In the genomic region with DNA sequence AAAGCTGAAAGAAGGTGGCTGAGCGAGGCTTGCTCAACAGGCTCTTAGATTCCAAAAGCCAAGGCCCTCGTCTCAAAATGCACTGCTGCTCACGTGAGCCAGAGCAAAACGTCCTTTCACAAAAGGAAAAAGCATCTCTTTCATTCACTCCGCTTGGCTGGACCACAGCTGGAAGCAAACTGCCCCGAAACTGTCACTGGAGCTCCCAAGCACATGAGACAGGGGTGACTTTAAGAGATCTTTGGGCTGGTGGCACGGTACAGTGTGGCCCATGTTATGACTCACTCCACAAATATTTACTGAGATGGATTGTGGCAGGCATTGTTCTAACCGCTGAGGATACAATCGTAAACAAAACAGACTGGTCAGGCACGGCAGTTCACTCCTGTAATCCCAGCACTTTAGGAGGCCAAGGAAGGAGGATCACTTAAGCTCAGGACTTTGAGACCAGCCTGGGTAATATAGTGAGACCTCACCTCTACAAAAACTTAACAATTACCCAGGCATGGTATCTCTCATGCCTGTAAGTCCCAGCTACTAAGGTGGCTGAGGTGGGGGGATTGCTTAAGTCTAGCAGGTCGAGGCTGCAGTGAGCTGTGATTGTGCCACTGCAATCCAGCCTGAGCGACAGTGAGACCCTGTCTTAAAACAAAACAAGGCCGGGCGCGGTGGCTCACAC, we compare ENCODE assay signal across 8 cellular contexts. TPM values are rescaled to one million over a fixed set of nuclear protein-coding genes. Genes with fewer than 3 reads are reported as not detected.
DNase-seq lines count a peak whose midpoint lies in the region; ATAC-seq lines count a peak whose summit lies in the region.

No MANE protein-coding gene starts in this region.

- no peaks in the 10 kb centered on the region for H3K9me3 Mint-ChIP-seq in stimulated activated memory B cell treated with anti-CD40 and anti-IgM and Interleukin-4, amounts not matched to agents 10 μg/mL and 1 μg/mL and 100 μg/mL, for 72 hours

- no peaks in the 10 kb centered on the region for H3K36me3 ChIP-seq in HUES6 (ENCODE audit: control insufficient read depth, insufficient read depth, low read length)
- H3K36me3 ChIP-seq in skeletal muscle satellite cell (ENCODE audit: insufficient read depth, low read length) = no peaks in the 10 kb centered on the region

- H3K9ac ChIP-seq in HUES6 (ENCODE audit: low read length) (peak overlapping the region; percentile 43), skeletal muscle satellite cell (ENCODE audit: low read depth, low read length) (peak overlapping the region; percentile 68)

- DNase-seq in AG20443 (ENCODE audit: low spot score) (peak; percentile 84), amniotic epithelial cell (ENCODE audit: low read depth) (peak; percentile 88), hippocampal formation (lab: John Stamatoyannopoulos, UW) (peak; percentile 13 to 38)

- H3K4me3 ChIP-seq in HUES6 (ENCODE audit: low read depth, low read length) (no peak overlapping the region), skeletal muscle satellite cell (ENCODE audit: low read length) (no peak overlapping the region)

- no peaks in the 10 kb centered on the region for H3K27me3 Mint-ChIP-seq in stimulated activated memory B cell treated with anti-CD40 and anti-IgM and Interleukin-4, amounts not matched to agents 10 μg/mL and 1 μg/mL and 100 μg/mL, for 72 hours

- H3K27ac ChIP-seq in HUES6 (ENCODE audit: low read depth, low read length) = peak overlapping the region; percentile 45; the same call in 1 of the 2 replicates

- no peaks in the 10 kb centered on the region for H3K27me3 ChIP-seq in HUES6 (ENCODE audit: control insufficient read depth, insufficient read depth, low read length)
- no peaks in the 10 kb centered on the region for H3K27me3 ChIP-seq in skeletal muscle satellite cell (ENCODE audit: control insufficient read depth, insufficient read depth, low read length)

- H3K4me1 ChIP-seq in HUES6 (ENCODE audit: control insufficient read depth, insufficient read depth, low read length) = peaks cover 26% of the 10 kb centered on the region
- peaks cover 68% of the 10 kb centered on the region for H3K4me1 ChIP-seq in skeletal muscle satellite cell (ENCODE audit: control insufficient read depth, insufficient read depth, low read length)

- H3K4me3 Mint-ChIP-seq in stimulated activated memory B cell treated with anti-CD40 and anti-IgM and Interleukin-4, amounts not matched to agents 10 μg/mL and 1 μg/mL and 100 μg/mL, for 72 hours = no peak overlapping the region

- ATAC-seq in stimulated activated memory B cell treated with anti-CD40 and anti-IgM and Interleukin-4, amounts not matched to agents 10 μg/mL and 1 μg/mL and 100 μg/mL, for 72 hours = no peak
- ATAC-seq in activated CD4-positive, CD25-positive, alpha-beta regulatory T cell treated with anti-CD3 and anti-CD28 coated beads, Interleukin-2, amount 50 U/mL, for 24 hours = no peak
- no peak for ATAC-seq in HG02763 (IDR thresholded peaks at IDR 0.05; ENCODE audit: unreplicated experiment)

- peak overlapping the region; percentile 47 for H3K4me2 ChIP-seq in skeletal muscle satellite cell (ENCODE audit: low read length)

- no peaks in the 10 kb centered on the region for H3K9me3 ChIP-seq in HUES6 (ENCODE audit: control insufficient read depth, insufficient read depth, low read depth, low read length)
- no peaks in the 10 kb centered on the region for H3K9me3 ChIP-seq in skeletal muscle satellite cell (replicated peaks; ENCODE audit: low read length)

- H3K27ac Mint-ChIP-seq in stimulated activated memory B cell treated with anti-CD40 and anti-IgM and Interleukin-4, amounts not matched to agents 10 μg/mL and 1 μg/mL and 100 μg/mL, for 72 hours = no peak overlapping the region

- peaks cover 11% of the 10 kb centered on the region for H3K36me3 Mint-ChIP-seq in stimulated activated memory B cell treated with anti-CD40 and anti-IgM and Interleukin-4, amounts not matched to agents 10 μg/mL and 1 μg/mL and 100 μg/mL, for 72 hours

- H3K4me1 Mint-ChIP-seq in stimulated activated memory B cell treated with anti-CD40 and anti-IgM and Interleukin-4, amounts not matched to agents 10 μg/mL and 1 μg/mL and 100 μg/mL, for 72 hours = peaks cover 63% of the 10 kb centered on the region

RNA-seq across cellular contexts. Expression of a gene that starts 3.6 kb away (rescaled TPM):
- 4.8 and 8.6 TPM in 2 replicates for total RNA-seq in skeletal muscle satellite cell (2012; rRNA removed)

RNA-seq across cellular contexts. Expression of a gene that starts 23.7 kb away (rescaled TPM):
- 29.7 and 36.9 TPM in 2 replicates for total RNA-seq in skeletal muscle satellite cell (2012; rRNA removed)

Comparison
In these comparisons a context has a peak if more than half of its experiments do, and no peak if none do; other contexts are left out.
1. DNase-seq: peak in every context shown above with its lines; median percentile 88 in amniotic epithelial cell; 84 in AG20443; 26 in hippocampal formation.